6 cellular contexts compared by ENCODE assay signal in the genomic region with DNA sequence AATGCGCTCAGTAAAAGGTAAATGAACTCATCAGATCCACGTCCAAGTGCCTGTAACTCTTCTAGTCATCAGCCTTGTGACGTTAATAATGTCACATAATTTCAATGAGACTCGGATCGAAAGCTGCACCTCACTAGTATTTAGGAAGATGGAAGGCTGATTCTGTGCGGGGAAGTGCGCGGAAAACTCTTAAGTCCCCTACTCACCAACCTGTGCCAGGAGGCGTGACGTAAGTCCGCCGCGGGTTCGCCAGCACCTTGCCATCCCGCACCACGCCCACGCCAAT. TPM values are rescaled to one million over a fixed set of nuclear protein-coding genes. Genes with fewer than 3 reads are reported as not detected.
DNase-seq lines count a peak whose midpoint lies in the region; ATAC-seq and TF ChIP-seq lines count a peak whose summit lies in the region.

No MANE protein-coding gene starts in this region.

- no peak for TF ChIP-seq POLR2A in body of pancreas (IDR thresholded peaks at IDR 0.05)

- CTCF ChIA-PET in AG04449 (lab: Yijun Ruan, JAX), result interaction anchor here (1.1 to 8.4 kb wide), 3 partner anchors 37 to 154 kb away, joined by 4 to 46 read pairs (median 25); a partner anchor contains a TSS

- peak; percentile 34 for ATAC-seq in GM21515 (IDR thresholded peaks at IDR 0.05; ENCODE audit: unreplicated experiment)
- peak; percentile 75 for ATAC-seq in body of pancreas
- ATAC-seq in sciatic nerve, result no peak

- H3K27me3 ChIP-seq in body of pancreas (no peaks in the 10 kb centered on the region), neuron (ENCODE audit: insufficient read depth, low read length) (no peaks in the 10 kb centered on the region)

- TF ChIP-seq CTCF in AG04449 (IDR thresholded peaks at IDR 0.05; ENCODE audit: insufficient read depth, low read length, missing control alignments), result no peak
- TF ChIP-seq CTCF in body of pancreas (IDR thresholded peaks at IDR 0.05), result no peak

- peak overlapping the region; percentile 46 for H2AFZ ChIP-seq in neuron (ENCODE audit: low read depth, low read length)

- intact Hi-C loops in body of pancreas (cut with DNase I), result no loop called here
- intact Hi-C loops in sciatic nerve (cut with DNase I), result no loop called here

- H3K27ac ChIP-seq in body of pancreas, result peak overlapping the region; percentile 90 to 97 (median 96)

- H3K9me3 ChIP-seq in body of pancreas, result no peaks in the 10 kb centered on the region
- no peaks in the 10 kb centered on the region for H3K9me3 ChIP-seq in neuron (ENCODE audit: low read length)

- H3K36me3 ChIP-seq in body of pancreas (replicated peaks in 1 of 2; ENCODE audit: insufficient read depth in 1 of 2, low read depth in 2 of 2), result peaks cover 7 to 32% of the 10 kb centered on the region in 2 donors
- H3K36me3 ChIP-seq in neuron (ENCODE audit: insufficient read depth, low read length), result peaks cover 61% of the 10 kb centered on the region

- WGBS in body of pancreas, 2 donors, result 0% methylated on average over 14 to 17 of the region's 17 CpGs

- DNase-seq in AG04449 (ENCODE audit: low read depth, low spot score) (no peak), NCI-H128 (lab: John Stamatoyannopoulos, UW; ENCODE audit: unreplicated experiment) (peak; percentile 76), body of pancreas (peak in 3 of 4 donors; percentile 85 to 90 (median 88)), sciatic nerve (ENCODE audit: low spot score) (no peak)

- H3K4me1 ChIP-seq in body of pancreas (peaks cover 33% of the 10 kb centered on the region), neuron (ENCODE audit: insufficient read depth, low read length) (peaks cover 18% of the 10 kb centered on the region)

- peak overlapping the region; percentile 96 for H3K4me3 ChIP-seq in AG04449 (ENCODE audit: low read depth, low read length)
- peak overlapping the region; percentile 82 to 95 for H3K4me3 ChIP-seq in body of pancreas
- peak overlapping the region; percentile 85 for H3K4me3 ChIP-seq in neuron (ENCODE audit: low read length)

- POLR2A ChIA-PET in AG04449 (lab: Yijun Ruan, JAX), result interaction anchor here (1.4 to 3.2 kb wide), 7 partner anchors 13 to 153 kb away, joined by 3 to 19 read pairs (median 8); a partner anchor contains a TSS

RNA-seq across cellular contexts. Expression of a gene that starts 0.3 kb away (rescaled TPM):
- total RNA-seq in body of pancreas, result 10 to 100 TPM; 36.1 to 53.4 TPM
- 38.8 TPM for total RNA-seq in sciatic nerve

RNA-seq across cellular contexts. Expression of a gene that starts 0.7 kb away (rescaled TPM):
- 100 to 1,000 TPM in 1 of 2 donors, 10 to 100 TPM in 1; 86.7 to 101 TPM for total RNA-seq in body of pancreas
- 68.0 TPM for total RNA-seq in sciatic nerve

RNA-seq across cellular contexts. Expression of a gene that starts 6.9 kb away (rescaled TPM):
- total RNA-seq in body of pancreas (10 to 100 TPM; 12.2 to 12.5 TPM), sciatic nerve (33.0 TPM)

RNA-seq across cellular contexts. Expression of a gene that starts 14.9 kb away (rescaled TPM):
- total RNA-seq in body of pancreas (10 to 100 TPM; 20.4 to 24.9 TPM), sciatic nerve (34.2 TPM)

RNA-seq across cellular contexts. Expression of a gene that starts 18.3 kb away (rescaled TPM):
- total RNA-seq in body of pancreas (under 1 TPM in 1 of 2 donors, not detected in 1; 0.26 TPM), sciatic nerve (2.1 TPM)

Comparison
In these comparisons a context has a peak if more than half of its experiments do, and no peak if none do; other contexts are left out.
1. DNase-seq: peak in NCI-H128 (single experiment) and body of pancreas (3 of 4); none in AG04449 (single experiment) and sciatic nerve (single experiment).
2. Peak in every context shown above with its lines, with median percentiles within 50 percentile points of each other: H3K4me3 ChIP-seq.